In the genomic region with DNA sequence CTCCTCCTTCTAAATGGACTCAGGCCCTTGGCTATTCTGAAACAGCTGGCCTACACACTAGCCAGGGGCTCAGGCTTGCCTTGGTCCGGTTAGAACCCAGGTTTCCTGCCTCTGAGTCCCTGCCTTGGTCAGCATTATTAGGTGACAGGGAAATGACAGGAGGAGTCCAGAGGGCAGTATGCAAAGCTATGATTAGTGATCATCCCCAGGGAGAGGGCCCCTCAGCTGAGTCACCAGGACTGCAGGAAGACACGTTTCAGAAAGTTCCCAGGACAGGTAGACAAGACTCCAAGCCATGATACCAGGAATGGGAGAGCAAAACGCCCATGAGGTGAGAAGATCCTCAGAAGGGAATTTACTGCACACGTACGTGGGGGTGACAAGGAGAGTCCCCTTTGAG, we compare ENCODE assay signal across 28 cellular contexts.
"Had no signal": no experiment of that assay in that cellular context is flagged by ENCODE, and none has a peak within 500 bp of the region (broad histone marks: within the 10 kb centered on the region; RNA-seq: fewer than 3 reads in every experiment).

No MANE protein-coding gene starts in this region.

- H3K27me3 Mint-ChIP-seq: stimulated activated memory B cell treated with anti-CD40 and anti-IgM and Interleukin-4, amounts not matched to agents 10 μg/mL and 1 μg/mL and 100 μg/mL, for 72 hours; stimulated activated naive B cell treated with anti-CD40 and anti-IgM and Interleukin-4, amounts not matched to agents 10 μg/mL and 1 μg/mL and 100 μg/mL, for 72 hours; stimulated activated naive CD8-positive, alpha-beta T cell treated with anti-CD3 and anti-CD28 coated beads, Interleukin-15, Interleukin-2, amounts not matched to agents 100 ng/mL and 50 ng/mL, for 24 hours; type B pancreatic cell had no signal

- H3K9me3 ChIP-seq: stomach, suprapubic skin, testis, thoracic aorta, thyroid gland, tibial artery, tibial nerve, transverse colon, upper lobe of right lung, uterus, vagina had no signal

- H3K9me3 Mint-ChIP-seq: type B pancreatic cell had no signal

- H3K27ac ChIP-seq: stomach, suprapubic skin, testis, thoracic aorta, thyroid gland, tibial artery, tibial nerve, transverse colon, upper lobe of right lung, uterus, vagina had no signal

- H3K4me1 Mint-ChIP-seq: stimulated activated effector memory CD8-positive, alpha-beta T cell treated with anti-CD3 and anti-CD28 coated beads, Interleukin-12 subunit alpha, Interleukin-12 subunit beta, amount 100 ng/mL, for 72 hours; stimulated activated memory B cell treated with anti-CD40 and anti-IgM and Interleukin-4, amounts not matched to agents 10 μg/mL and 1 μg/mL and 100 μg/mL, for 72 hours; stimulated activated naive B cell treated with anti-CD40 and anti-IgM and Interleukin-4, amounts not matched to agents 10 μg/mL and 1 μg/mL and 100 μg/mL, for 72 hours; stimulated activated naive CD8-positive, alpha-beta T cell treated with anti-CD3 and anti-CD28 coated beads, Interleukin-15, amount 100 ng/mL, for 72 hours had no signal

- H3K36me3 Mint-ChIP-seq: stimulated activated effector memory CD8-positive, alpha-beta T cell treated with anti-CD3 and anti-CD28 coated beads, Interleukin-12 subunit alpha, Interleukin-12 subunit beta, amount 100 ng/mL, for 72 hours; stimulated activated memory B cell treated with anti-CD40 and anti-IgM and Interleukin-4, amounts not matched to agents 10 μg/mL and 1 μg/mL and 100 μg/mL, for 72 hours; stimulated activated naive B cell treated with anti-CD40 and anti-IgM and Interleukin-4, amounts not matched to agents 10 μg/mL and 1 μg/mL and 100 μg/mL, for 72 hours; type B pancreatic cell had no signal

- H3K36me3 ChIP-seq: stomach, suprapubic skin, thoracic aorta, thyroid gland, tibial artery, tibial nerve, transverse colon, upper lobe of right lung, uterus, vagina had no signal

- DNase-seq: stimulated activated CD4-positive, alpha-beta T cell treated with anti-CD3 and anti-CD28 coated beads, Interleukin-2, amount 100 ng/mL, for 48 hours; stimulated activated CD4-positive, alpha-beta T cell treated with anti-CD3 and anti-CD28 coated beads, Interleukin-4, amount 100 ng/mL, for 1 hour; stimulated activated CD4-positive, alpha-beta T cell treated with anti-CD3 and anti-CD28 coated beads, Interleukin-4, amount 100 ng/mL, for 24 hours; stimulated activated CD4-positive, alpha-beta T cell treated with anti-CD3 and anti-CD28 coated beads, Interleukin-4, amount 100 ng/mL, for 4 hours; stimulated activated CD8-positive, alpha-beta memory T cell treated with anti-CD3 and anti-CD28 coated beads, Interleukin-4, amount 100 ng/mL, for 48 hours; stimulated activated naive B cell treated with anti-CD40 and anti-IgM and Interleukin-4, amounts not matched to agents 10 μg/mL and 1 μg/mL and 100 μg/mL, for 72 hours; stimulated activated naive CD4-positive, alpha-beta T cell; stimulated activated naive CD4-positive, alpha-beta T cell treated with Interleukin-2 at 50 U/mL for 16 hours; stimulated activated naive CD8-positive, alpha-beta T cell treated with anti-CD3 and anti-CD28 coated beads, Interleukin-15, amount 100 ng/mL, for 72 hours; stimulated activated naive CD8-positive, alpha-beta T cell treated with anti-CD3 and anti-CD28 coated beads, Interleukin-15, Interleukin-2, amounts not matched to agents 100 U/mL and 50 U/mL, for 24 hours; stomach; substantia nigra; testis; thyroid gland; tibial artery; transverse colon; trophoblast cell; upper lobe of right lung; uterus had no signal

- H3K27me3 ChIP-seq: stomach, suprapubic skin, testis, thyroid gland, tibial artery, tibial nerve, transverse colon, upper lobe of right lung, uterus, vagina had no signal

- H3K27ac Mint-ChIP-seq: stimulated activated effector memory CD8-positive, alpha-beta T cell treated with anti-CD3 and anti-CD28 coated beads, Interleukin-12 subunit alpha, Interleukin-12 subunit beta, amount 100 ng/mL, for 72 hours; stimulated activated memory B cell treated with anti-CD40 and anti-IgM and Interleukin-4, amounts not matched to agents 10 μg/mL and 1 μg/mL and 100 μg/mL, for 72 hours; stimulated activated naive B cell treated with anti-CD40 and anti-IgM and Interleukin-4, amounts not matched to agents 10 μg/mL and 1 μg/mL and 100 μg/mL, for 72 hours; stimulated activated naive CD8-positive, alpha-beta T cell treated with anti-CD3 and anti-CD28 coated beads, Interleukin-15, Interleukin-2, amounts not matched to agents 100 ng/mL and 50 ng/mL, for 24 hours; type B pancreatic cell had no signal

- H3K4me1 ChIP-seq: suprapubic skin, testis, thyroid gland, tibial artery, tibial nerve, transverse colon, uterus had no signal

- ATAC-seq: stimulated activated memory B cell treated with anti-CD40 and anti-IgM and Interleukin-4, amounts not matched to agents 10 μg/mL and 1 μg/mL and 100 μg/mL, for 72 hours; stimulated activated naive B cell treated with anti-CD40 and anti-IgM and Interleukin-4, amounts not matched to agents 10 μg/mL and 1 μg/mL and 100 μg/mL, for 72 hours; stimulated activated naive CD8-positive, alpha-beta T cell treated with anti-CD3 and anti-CD28 coated beads, Interleukin-15, amount 100 ng/mL, for 72 hours; stimulated activated naive CD8-positive, alpha-beta T cell treated with anti-CD3 and anti-CD28 coated beads, Interleukin-15, Interleukin-2, amounts not matched to agents 100 U/mL and 50 U/mL, for 24 hours; upper lobe of right lung had no signal

- H3K4me3 ChIP-seq: stomach, suprapubic skin, testis, thoracic aorta, thyroid gland, tibial artery, tibial nerve, transverse colon, upper lobe of right lung, uterus, vagina had no signal

- H3K4me3 Mint-ChIP-seq: stimulated activated effector memory CD8-positive, alpha-beta T cell treated with anti-CD3 and anti-CD28 coated beads, Interleukin-12 subunit alpha, Interleukin-12 subunit beta, amount 100 ng/mL, for 72 hours; stimulated activated memory B cell treated with anti-CD40 and anti-IgM and Interleukin-4, amounts not matched to agents 10 μg/mL and 1 μg/mL and 100 μg/mL, for 72 hours; stimulated activated naive B cell treated with anti-CD40 and anti-IgM and Interleukin-4, amounts not matched to agents 10 μg/mL and 1 μg/mL and 100 μg/mL, for 72 hours; stimulated activated naive CD8-positive, alpha-beta T cell treated with anti-CD3 and anti-CD28 coated beads, Interleukin-15, amount 100 ng/mL, for 72 hours; stimulated activated naive CD8-positive, alpha-beta T cell treated with anti-CD3 and anti-CD28 coated beads, Interleukin-15, Interleukin-2, amounts not matched to agents 100 ng/mL and 50 ng/mL, for 24 hours; type B pancreatic cell had no signal

- FAIRE-seq: urothelium cell line had no signal
